Comparison of ENCODE assay signal across 19 cellular contexts in the genomic region with DNA sequence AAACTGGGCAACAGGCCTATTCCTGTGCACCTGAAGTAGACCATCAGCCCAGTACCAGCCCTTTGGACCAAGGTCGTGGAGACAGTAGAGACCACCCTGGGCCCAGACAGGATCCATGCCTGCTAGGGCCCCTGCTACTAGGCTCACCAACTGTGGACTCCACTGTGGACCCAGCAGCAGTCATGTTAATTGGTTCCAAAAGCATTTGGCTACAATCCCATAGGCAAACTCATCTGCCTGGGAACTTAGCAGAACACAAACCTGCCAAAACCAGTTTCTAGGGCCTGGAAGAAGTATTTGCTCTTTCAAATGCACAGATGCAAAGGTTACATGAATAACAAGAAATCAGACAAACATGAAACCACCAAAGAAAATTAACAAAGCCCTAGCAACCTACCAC. TPM values are rescaled to one million over a fixed set of nuclear protein-coding genes. Genes with fewer than 3 reads are reported as not detected.
DNase-seq lines count a peak whose midpoint lies in the region; ATAC-seq and TF ChIP-seq lines count a peak whose summit lies in the region.
"Had no signal": no experiment of that assay in that cellular context is flagged by ENCODE, and none has a peak within 500 bp of the region (broad histone marks: within the 10 kb centered on the region; RNA-seq: fewer than 3 reads in every experiment).

No MANE protein-coding gene starts in this region.

- TF ChIP-seq EP300 in esophagus muscularis mucosa (IDR thresholded peaks at IDR 0.05) = no peak

- H3K27ac ChIP-seq in esophagus muscularis mucosa (replicated peaks in 1 of 4) (no peak overlapping the region), lung (ENCODE audit: low read depth in 1 of 2, low read length in 1 of 2) (no peak overlapping the region)
- H3K27ac ChIP-seq: BLaER1 had no signal

- intact Hi-C loops in esophagus muscularis mucosa (cut with DNase I) = no loop called here
- intact Hi-C loops in Right ventricle myocardium inferior (cut with DNase I) = no loop called here

- no peaks in the 10 kb centered on the region for H3K27me3 ChIP-seq in esophagus muscularis mucosa
- H3K27me3 ChIP-seq in lung (ENCODE audit: control insufficient read depth, insufficient read depth) = no peaks in the 10 kb centered on the region
- H3K27me3 ChIP-seq: BLaER1 had no signal

- no peak overlapping the region for H3K4me3 ChIP-seq in LNCaP clone FGC (ENCODE audit: low read depth, low read length)
- no peak overlapping the region for H3K4me3 ChIP-seq in esophagus muscularis mucosa
- H3K4me3 ChIP-seq in lung = no peak overlapping the region
- H3K4me3 ChIP-seq: BLaER1, GM23338 had no signal

- H3K36me3 ChIP-seq in esophagus muscularis mucosa (no peaks in the 10 kb centered on the region), lung (ENCODE audit: control insufficient read depth in 2 of 2, insufficient read depth in 2 of 2, low read length in 2 of 2) (no peaks in the 10 kb centered on the region)
- H3K36me3 ChIP-seq: BLaER1 had no signal

- TF ChIP-seq POLR2A in esophagus muscularis mucosa (IDR thresholded peaks at IDR 0.05; ENCODE audit: low read depth) = no peak

- ATAC-seq in lung (ENCODE audit: insufficient read depth, low FRiP score) (no peak), HG03520 (IDR thresholded peaks at IDR 0.05; ENCODE audit: unreplicated experiment) (no peak), Right ventricle myocardium inferior (no peak)
- ATAC-seq: GM23338, HCT116 had no signal

- no CpG with 5 or more reads among the region's 1 CpG for WGBS in esophagus muscularis mucosa
- 79 to 81% methylated on average over 1 of the region's 1 CpG for WGBS in lung, 2 donors

- no peaks in the 10 kb centered on the region for H3K4me1 ChIP-seq in esophagus muscularis mucosa
- no peaks in the 10 kb centered on the region for H3K4me1 ChIP-seq in lung (ENCODE audit: control insufficient read depth in 2 of 2, insufficient read depth in 2 of 2, low read length in 2 of 2)
- H3K4me1 ChIP-seq: BLaER1 had no signal

- TF ChIP-seq CTCF in LNCaP clone FGC (IDR thresholded peaks at IDR 0.05; ENCODE audit: control insufficient read depth, extremely low read depth, insufficient read depth) (no peak), esophagus muscularis mucosa (IDR thresholded peaks at IDR 0.05) (no peak), lung (IDR thresholded peaks at IDR 0.05; ENCODE audit: control extremely low read depth, extremely low read depth) (no peak)

- DNase-seq in LNCaP clone FGC (ENCODE audit: low read depth) (peak; percentile 82), NCI-H2196 (lab: John Stamatoyannopoulos, UW; ENCODE audit: unreplicated experiment) (peak; percentile 82), esophagus muscularis mucosa (ENCODE audit: extremely low spot score) (peak; percentile 45), lung (ENCODE audit: low spot score) (peak; percentile 29), NCI-H526 treated with DMSO at 0.1 percent for 48 hours (lab: John Stamatoyannopoulos, UW) (no peak), NCI-H2081 (lab: John Stamatoyannopoulos, UW) (no peak), Right ventricle myocardium inferior (ENCODE audit: missing footprints) (no peak)
- DNase-seq: 8988T; CD4-positive, alpha-beta memory T cell; DMS79 treated with DMSO at 0.1 percent for 48 hours; GF-D8; HFFc6 had no signal

- H3K9me3 ChIP-seq in esophagus muscularis mucosa (peaks cover 0 to 17% (median 6%) of the 10 kb centered on the region in 4 donors), lung (ENCODE audit: control insufficient read depth in 2 of 2, insufficient read depth in 1 of 2, low read length in 1 of 2) (peaks cover 3 to 16% of the 10 kb centered on the region in 2 donors)

RNA-seq across cellular contexts. Expression of gene ACSM2A, which starts 53.1 kb away (rescaled TPM):
- 1 to 10 TPM in 1 of 4 donors, not detected in 3; 1.3 TPM for total RNA-seq in esophagus muscularis mucosa
- not detected for total RNA-seq in lung
- under 1 TPM in 1 of 2 donors, not detected in 1; 0.05 TPM for polyA plus RNA-seq in lung
- not detected for total RNA-seq in Right ventricle myocardium inferior
- total RNA-seq: A673; CD4-positive, alpha-beta memory T cell; GM23338; HFFc6 had no signal
- polyA plus RNA-seq: AG04450; CD14-positive monocyte; CD4-positive, alpha-beta memory T cell; GM23338 had no signal

Comparison
In these comparisons a context has a peak if more than half of its experiments do, and no peak if none do; other contexts are left out.
1. DNase-seq: peak in LNCaP clone FGC (single experiment), NCI-H2196 (single experiment), esophagus muscularis mucosa (single experiment) and lung (single experiment); none in NCI-H526 treated with DMSO at 0.1 percent for 48 hours (single experiment), NCI-H2081 (0 of 2) and Right ventricle myocardium inferior (single experiment).